8 cellular contexts compared by ENCODE assay signal in genomic region chr11:116786966-116787365, GRCh38. TPM values are rescaled to one million over a fixed set of nuclear protein-coding genes. Genes with fewer than 3 reads are reported as not detected.
A peak's percentile ranks its signal among the peaks of the same experiment; 100 is the strongest.
DNase-seq lines count a peak whose midpoint lies in the region; ATAC-seq and TF ChIP-seq lines count a peak whose summit lies in the region.

No MANE protein-coding gene starts in this region.

- TF ChIP-seq CTCF in WI38 (IDR thresholded peaks at IDR 0.05; ENCODE audit: low read depth, low read length), result no peak

- no peaks in the 10 kb centered on the region for H3K9me3 ChIP-seq in right cardiac atrium (ENCODE audit: control insufficient read depth, low read length)

- H3K4me1 ChIP-seq in right cardiac atrium (ENCODE audit: control insufficient read depth, insufficient read depth, low read length), result peaks cover 3% of the 10 kb centered on the region

- H3K4me3 ChIP-seq in H7 (ENCODE audit: insufficient read depth, low read depth, low read length), result peak overlapping the region; percentile 64
- peak overlapping the region; percentile 90 for H3K4me3 ChIP-seq in WI38 (ENCODE audit: low read depth, low read length)
- peak overlapping the region; percentile 99 for H3K4me3 ChIP-seq in right cardiac atrium (ENCODE audit: low read length)
- peak overlapping the region; percentile 81 to 99 (median 90) for H3K4me3 ChIP-seq in skin epidermis

- H3K36me3 ChIP-seq in H7 (replicated peaks; ENCODE audit: control insufficient read depth, insufficient read depth, low read length), result peaks cover 39% of the 10 kb centered on the region

- H3K27ac ChIP-seq in right cardiac atrium (ENCODE audit: low read length), result no peak overlapping the region
- peak overlapping the region in 15 of 21 experiments; percentile 82 to 98 (median 92) for H3K27ac ChIP-seq in skin epidermis
- no peak overlapping the region for H3K27ac ChIP-seq in caudate nucleus (ENCODE audit: low read depth, low read length)

- intact Hi-C loops in right cardiac atrium (cut with DNase I), result no loop called here

- no peak for ATAC-seq in right cardiac atrium
- no peak for ATAC-seq in GM21515 (IDR thresholded peaks at IDR 0.05; ENCODE audit: unreplicated experiment)

- 63% methylated on average over 5 of the region's 5 CpGs for WGBS in right cardiac atrium

- H3K27me3 ChIP-seq in H7 (ENCODE audit: control insufficient read depth, insufficient read depth, low read length) (peaks cover 6% of the 10 kb centered on the region), right cardiac atrium (ENCODE audit: control insufficient read depth, insufficient read depth) (no peaks in the 10 kb centered on the region)

- DNase-seq in H7 (no peak), right cardiac atrium (no peak), NCI-H146 (lab: John Stamatoyannopoulos, UW) (no peak), caudate nucleus (lab: John Stamatoyannopoulos, UW) (no peak)
- no peak for DNase-seq in stimulated activated CD8-positive, alpha-beta memory T cell treated with anti-CD3 and anti-CD28 coated beads, Interleukin-4, amount 100 ng/mL, for 48 hours

RNA-seq across cellular contexts. Expression of gene ZPR1, which starts 0.9 kb away (rescaled TPM):
- total RNA-seq in H7 (2014; rRNA removed; shearing (Covaris generic)), result 66.3 and 75.0 TPM in 2 replicates
- total RNA-seq in right cardiac atrium, result 10 to 100 TPM; 17.1 to 30.3 (median 23.7) TPM
- 9.6 TPM for polyA plus RNA-seq in right cardiac atrium

RNA-seq across cellular contexts. Expression of gene APOA5, which starts 4.7 kb away (rescaled TPM):
- total RNA-seq in H7 (2014; rRNA removed; shearing (Covaris generic)), result 0.07 and 0.11 TPM in 2 replicates
- not detected for total RNA-seq in right cardiac atrium
- polyA plus RNA-seq in right cardiac atrium, result not detected

RNA-seq across cellular contexts. Expression of gene BUD13, which starts 14.2 kb away (rescaled TPM):
- 31.1 and 33.2 TPM in 2 replicates for total RNA-seq in H7 (2014; rRNA removed; shearing (Covaris generic))
- 1 to 10 TPM; 7.8 to 9.0 (median 8.2) TPM for total RNA-seq in right cardiac atrium
- 5.7 TPM for polyA plus RNA-seq in right cardiac atrium

RNA-seq across cellular contexts. Expression of gene APOA4, which starts 36.1 kb away (rescaled TPM):
- not detected in 2 replicates for total RNA-seq in H7 (2014; rRNA removed; shearing (Covaris generic))
- total RNA-seq in right cardiac atrium, result not detected
- polyA plus RNA-seq in right cardiac atrium, result 0.05 TPM

RNA-seq across cellular contexts. Expression of gene APOC3, which starts 42.7 kb away (rescaled TPM):
- not detected in 2 replicates for total RNA-seq in H7 (2014; rRNA removed; shearing (Covaris generic))
- total RNA-seq in right cardiac atrium, result under 1 TPM in 1 of 4 donors, not detected in 3; 0.72 TPM
- not detected for polyA plus RNA-seq in right cardiac atrium

Comparison
In these comparisons a context has a peak if more than half of its experiments do, and no peak if none do; other contexts are left out.
1. H3K27ac ChIP-seq: peak in skin epidermis (15 of 21); none in right cardiac atrium (single experiment) and caudate nucleus (single experiment).
2. Peak in every context shown above with its lines, with median percentiles within 50 percentile points of each other: H3K4me3 ChIP-seq.